19 cellular contexts compared by ENCODE assay signal in the genomic region with DNA sequence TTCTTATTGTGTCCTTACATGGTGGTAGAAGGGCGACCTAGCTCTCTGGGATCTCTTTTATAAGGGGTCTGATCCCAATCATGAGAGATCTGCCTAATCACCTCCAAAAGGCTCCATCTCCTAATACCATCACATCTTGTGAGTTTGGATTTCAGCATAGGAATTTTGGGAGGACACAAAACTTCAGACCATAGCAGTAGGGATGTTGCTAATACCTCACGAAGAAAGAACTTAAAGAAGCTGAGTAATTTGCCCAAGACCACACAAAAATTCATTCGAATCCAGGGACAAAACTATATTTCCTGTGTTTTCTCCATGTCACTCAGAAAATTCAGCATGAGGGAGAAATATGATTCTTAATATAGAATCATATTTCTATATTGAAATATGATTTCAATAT. TPM values are rescaled to one million over a fixed set of nuclear protein-coding genes. Genes with fewer than 3 reads are reported as not detected.
DNase-seq lines count a peak whose midpoint lies in the region; ATAC-seq, FAIRE-seq and TF ChIP-seq lines count a peak whose summit lies in the region.
"Had no signal": no experiment of that assay in that cellular context is flagged by ENCODE, and none has a peak within 500 bp of the region (broad histone marks: within the 10 kb centered on the region; RNA-seq: fewer than 3 reads in every experiment).

No MANE protein-coding gene starts in this region.

- no peaks in the 10 kb centered on the region for H3K9me3 Mint-ChIP-seq in astrocyte (ENCODE audit: unreplicated experiment)
- peaks cover 3% of the 10 kb centered on the region for H3K9me3 Mint-ChIP-seq in activated CD8-positive, alpha-beta memory T cell treated with anti-CD3 and anti-CD28 coated beads, Interleukin-2, amount 10 ng/mL, durations not matched to agents 7 days and 5 days (ENCODE audit: low read depth)

- no peak for DNase-seq in SK-N-SH
- DNase-seq in astrocyte (ENCODE audit: low read depth) = peak; percentile 67
- DNase-seq in foreskin keratinocyte = no peak
- no peak for DNase-seq in activated CD8-positive, alpha-beta memory T cell treated with anti-CD3 and anti-CD28 coated beads, Interleukin-2, amount 10 ng/mL, durations not matched to agents 7 days and 5 days
- no peak for DNase-seq in HEK293T (ENCODE audit: extremely low spot score)
- no peak for DNase-seq in mesendoderm
- DNase-seq: COR-L47, GF-D8, HCEC 1CT, MM.1S, NCI-H1092, NCI-H2081, NCI-H510A, NCI-H748 treated with DMSO at 0.1 percent for 48 hours, SHP77 treated with DMSO at 0.1 percent for 48 hours had no signal

- H3K4me2 ChIP-seq in SK-N-SH = peak overlapping the region; percentile 67; the same call in 1 of the 2 replicates
- no peak overlapping the region for H3K4me2 ChIP-seq in astrocyte (ENCODE audit: low read length)
- H3K4me2 ChIP-seq in mesendoderm (ENCODE audit: low read length) = no peak overlapping the region
- H3K4me2 ChIP-seq: GM23338 had no signal

- H3K9me2 ChIP-seq in SK-N-SH = no peaks in the 10 kb centered on the region

- H3K9ac ChIP-seq in SK-N-SH = no peak overlapping the region
- no peak overlapping the region for H3K9ac ChIP-seq in astrocyte (ENCODE audit: low read length)
- no peak overlapping the region for H3K9ac ChIP-seq in mesendoderm (ENCODE audit: low read length)

- H3K27ac ChIP-seq in SK-N-SH (ENCODE audit: low read depth in 2 of 2, low read length in 1 of 2) = peak overlapping the region in 1 of 2 experiments; percentile 90; a peak in 2 of 4 replicates
- H3K27ac ChIP-seq in astrocyte (ENCODE audit: low read depth, low read length) = peak overlapping the region; percentile 97
- peak overlapping the region; percentile 69 for H3K27ac ChIP-seq in foreskin keratinocyte
- no peak overlapping the region for H3K27ac ChIP-seq in mesendoderm (ENCODE audit: low read depth, low read length)

- H3K79me1 ChIP-seq in mesendoderm (ENCODE audit: low read length) = peaks cover 10% of the 10 kb centered on the region

- no peak overlapping the region for H4K8ac ChIP-seq in mesendoderm (ENCODE audit: low read depth, low read length)

- H3K18ac ChIP-seq in mesendoderm (ENCODE audit: low read length) = no peak overlapping the region

- no peak for TF ChIP-seq RAD21 in SK-N-SH (IDR thresholded peaks at IDR 0.05; ENCODE audit: low read length)

- no peaks in the 10 kb centered on the region for H4K20me1 ChIP-seq in SK-N-SH (ENCODE audit: insufficient read depth)
- H4K20me1 ChIP-seq in astrocyte (ENCODE audit: insufficient read depth, low read length) = no peaks in the 10 kb centered on the region

- H3K23ac ChIP-seq in mesendoderm (ENCODE audit: low read length) = no peak overlapping the region

- H3K4me3 ChIP-seq in SK-N-SH (ENCODE audit: low read depth in 2 of 2, low read length in 1 of 2) = no peak overlapping the region
- H3K4me3 ChIP-seq in astrocyte (ENCODE audit: insufficient read depth, low read depth, low read length) = no peak overlapping the region
- no peak overlapping the region for H3K4me3 ChIP-seq in mesendoderm (ENCODE audit: low read length)
- H3K4me3 ChIP-seq: GM23338 had no signal

- H3K9me3 ChIP-seq in SK-N-SH (no peaks in the 10 kb centered on the region), astrocyte (ENCODE audit: insufficient read depth, low read depth, low read length) (no peaks in the 10 kb centered on the region)

- H2AK5ac ChIP-seq in mesendoderm (ENCODE audit: low read length) = no peak overlapping the region

- POLR2A ChIA-PET in SK-N-SH (lab: Yijun Ruan, JAX) = no interaction called here
- POLR2A ChIA-PET in HEK293T (lab: Yijun Ruan, JAX) = no interaction called here

- no peak overlapping the region for H2BK15ac ChIP-seq in mesendoderm (replicated peaks; ENCODE audit: low read depth)

- no peak overlapping the region for H3K4me3 Mint-ChIP-seq in astrocyte (ENCODE audit: unreplicated experiment)
- no peak overlapping the region for H3K4me3 Mint-ChIP-seq in activated CD8-positive, alpha-beta memory T cell treated with anti-CD3 and anti-CD28 coated beads, Interleukin-2, amount 10 ng/mL, durations not matched to agents 7 days and 5 days
- H3K4me3 Mint-ChIP-seq: B cell, GM23338 had no signal

- H3K4me1 Mint-ChIP-seq in astrocyte (ENCODE audit: low read depth, unreplicated experiment) = peaks cover 34% of the 10 kb centered on the region
- peaks cover 16% of the 10 kb centered on the region for H3K4me1 Mint-ChIP-seq in activated CD8-positive, alpha-beta memory T cell treated with anti-CD3 and anti-CD28 coated beads, Interleukin-2, amount 10 ng/mL, durations not matched to agents 7 days and 5 days
- H3K4me1 Mint-ChIP-seq: GM23338 had no signal

- no peak overlapping the region for H2BK120ac ChIP-seq in mesendoderm (ENCODE audit: low read depth, low read length)

- H3K27ac Mint-ChIP-seq in astrocyte (ENCODE audit: unreplicated experiment) = peak overlapping the region; percentile 18
- no peak overlapping the region for H3K27ac Mint-ChIP-seq in activated CD8-positive, alpha-beta memory T cell treated with anti-CD3 and anti-CD28 coated beads, Interleukin-2, amount 10 ng/mL, durations not matched to agents 7 days and 5 days
- H3K27ac Mint-ChIP-seq: B cell, GM23338 had no signal

- H3K36me3 ChIP-seq in SK-N-SH (replicated peaks in 1 of 2; ENCODE audit: control insufficient read depth in 1 of 2, insufficient read depth in 2 of 2, low read length in 1 of 2) (peaks cover 43 to 59% of the 10 kb centered on the region in 2 experiments), astrocyte (ENCODE audit: insufficient read depth, low read length) (peaks cover 30% of the 10 kb centered on the region), mesendoderm (ENCODE audit: control insufficient read depth, insufficient read depth, low read length) (peaks cover 8% of the 10 kb centered on the region)

- peaks cover 40% of the 10 kb centered on the region for H3K36me3 Mint-ChIP-seq in astrocyte (ENCODE audit: low read depth, unreplicated experiment)
- peaks cover 78% of the 10 kb centered on the region for H3K36me3 Mint-ChIP-seq in activated CD8-positive, alpha-beta memory T cell treated with anti-CD3 and anti-CD28 coated beads, Interleukin-2, amount 10 ng/mL, durations not matched to agents 7 days and 5 days

- H3K27me3 Mint-ChIP-seq in astrocyte (ENCODE audit: low read depth, unreplicated experiment) = no peaks in the 10 kb centered on the region
- no peaks in the 10 kb centered on the region for H3K27me3 Mint-ChIP-seq in activated CD8-positive, alpha-beta memory T cell treated with anti-CD3 and anti-CD28 coated beads, Interleukin-2, amount 10 ng/mL, durations not matched to agents 7 days and 5 days
- H3K27me3 Mint-ChIP-seq: B cell had no signal

- H4K5ac ChIP-seq in mesendoderm (ENCODE audit: low read length) = no peak overlapping the region

- 0 out of 2 replicates have a peak, but pooled peaks cover 7% of the 10 kb centered on the region for H3K79me2 ChIP-seq in SK-N-SH (ENCODE audit: insufficient read depth)
- peaks cover 30% of the 10 kb centered on the region for H3K79me2 ChIP-seq in astrocyte (ENCODE audit: insufficient read depth, low read length)
- peaks cover 9% of the 10 kb centered on the region for H3K79me2 ChIP-seq in mesendoderm (ENCODE audit: control insufficient read depth, insufficient read depth, low read length)

- H2AFZ ChIP-seq in SK-N-SH (ENCODE audit: low read depth) (no peak overlapping the region), astrocyte (ENCODE audit: low read depth, low read length) (no peak overlapping the region)
- H2AFZ ChIP-seq: GM23338 had no signal

- no peak for TF ChIP-seq EP300 in SK-N-SH (IDR thresholded peaks at IDR 0.05; ENCODE audit: borderline replicate concordance in 1 of 2, low read depth in 1 of 2, low read length in 1 of 2)

- H3K4me1 ChIP-seq in SK-N-SH (ENCODE audit: control insufficient read depth in 1 of 2, insufficient read depth in 2 of 2, low read depth in 1 of 2, low read length in 1 of 2) (peaks cover 0 to 18% of the 10 kb centered on the region in 2 experiments; a peak in 3 of 4 replicates), astrocyte (ENCODE audit: insufficient read depth, low read length) (peaks cover 47% of the 10 kb centered on the region), foreskin keratinocyte (peaks cover 49% of the 10 kb centered on the region), mesendoderm (ENCODE audit: control insufficient read depth, low read depth, low read length) (no peaks in the 10 kb centered on the region)

- no peaks in the 10 kb centered on the region for H3K27me3 ChIP-seq in SK-N-SH (ENCODE audit: insufficient read depth)
- H3K27me3 ChIP-seq in astrocyte (ENCODE audit: insufficient read depth, low read length) = no peaks in the 10 kb centered on the region
- H3K27me3 ChIP-seq in foreskin keratinocyte = no peaks in the 10 kb centered on the region
- no peaks in the 10 kb centered on the region for H3K27me3 ChIP-seq in mesendoderm (ENCODE audit: insufficient read depth, low read length, poor library complexity)

- H3F3A ChIP-seq in SK-N-SH (replicated peaks; ENCODE audit: insufficient read depth) = peaks cover 20% of the 10 kb centered on the region

- CTCF ChIA-PET in SK-N-SH (lab: Yijun Ruan, JAX) = interaction anchor here (1.4 to 1.9 kb wide), 4 partner anchors 21 to 174 kb away, joined by 5 to 8 read pairs (median 6); partner anchors contain the start of genes CDKN2A, CDKN2B and CDKN2B-AS1
- CTCF ChIA-PET in activated CD8-positive, alpha-beta memory T cell treated with anti-CD3 and anti-CD28 coated beads, Interleukin-2, amount 10 ng/mL, durations not matched to agents 7 days and 5 days (lab: Charles Lee) = interaction anchor here (0.9 kb wide), 1 partner anchor 9 kb away, joined by 3 read pairs; no protein-coding TSS in a partner anchor
- CTCF ChIA-PET in HEK293T (lab: Yijun Ruan, JAX) = no interaction called here

- ATAC-seq in SK-N-SH treated with all-trans-retinoic acid at 6 μM for 48 hours (no peak), foreskin keratinocyte (no peak), GM19328 (IDR thresholded peaks at IDR 0.05; ENCODE audit: unreplicated experiment) (no peak)
- ATAC-seq in activated CD8-positive, alpha-beta memory T cell treated with anti-CD3 and anti-CD28 coated beads, Interleukin-2, amount 10 ng/mL, durations not matched to agents 7 days and 5 days = no peak
- ATAC-seq: GM23338 had no signal

- TF ChIP-seq CTCF in SK-N-SH (IDR thresholded peaks at IDR 0.05) (no peak), astrocyte (IDR thresholded peaks at IDR 0.05; ENCODE audit: insufficient read depth, low read depth, low read length) (no peak), foreskin keratinocyte (conservative IDR thresholded peaks at IDR 0.05) (no peak)

- H3K4ac ChIP-seq in mesendoderm (ENCODE audit: low read depth, low read length) = no peak overlapping the region

- FAIRE-seq in astrocyte (lab: Jason Lieb, UNC) = no peak

- no peak overlapping the region for H2BK5ac ChIP-seq in mesendoderm (ENCODE audit: low read length)

- WGBS in SK-N-SH (ENCODE audit: low lambda C conversion rate) = 96% methylated on average over 3 of the region's 3 CpGs
- WGBS in mesendoderm (ENCODE audit: extremely low coverage, insufficient coverage, low lambda C conversion rate) = no CpG with 5 or more reads among the region's 3 CpGs

- H3K56ac ChIP-seq in mesendoderm (ENCODE audit: low read length) = no peak overlapping the region

RNA-seq across cellular contexts. Expression of gene MTAP, which starts 32.7 kb away (rescaled TPM):
- 9.8 and 12.6 TPM in 2 replicates for polyA plus RNA-seq in SK-N-SH (2012; rRNA removed)
- polyA plus RNA-seq in SK-N-SH (2012; cell fraction: cytosol; rRNA removed) = 10.3 and 13.1 TPM in 2 replicates
- polyA plus RNA-seq in SK-N-SH (2012; cell fraction: nucleus; rRNA removed) = 8.4 and 15.9 TPM in 2 replicates
- 43.8 and 56.1 TPM in 2 replicates for total RNA-seq in astrocyte
- 61.9 and 64.3 TPM in 2 replicates for total RNA-seq in foreskin keratinocyte
- 24.6 and 29.9 TPM in 2 replicates for polyA plus RNA-seq in foreskin keratinocyte
- total RNA-seq in activated CD8-positive, alpha-beta memory T cell treated with anti-CD3 and anti-CD28 coated beads, Interleukin-2, amount 10 ng/mL, durations not matched to agents 7 days and 5 days = 10 to 100 TPM; 44.9 to 63.7 TPM
- 48.3 TPM for polyA plus RNA-seq in mesendoderm (2013, experiment 1 of 2)
- polyA plus RNA-seq in mesendoderm (2013, experiment 2 of 2) = 51.0 TPM
